21 cellular contexts compared by ENCODE assay signal in genomic region chr5:172685036-172685435, GRCh38. TPM values are rescaled to one million over a fixed set of nuclear protein-coding genes. Genes with fewer than 3 reads are reported as not detected.
DNase-seq lines count a peak whose midpoint lies in the region; TF ChIP-seq lines count a peak whose summit lies in the region.
"Had no signal": no experiment of that assay in that cellular context is flagged by ENCODE, and none has a peak within 500 bp of the region (broad histone marks: within the 10 kb centered on the region; RNA-seq: fewer than 3 reads in every experiment).

No MANE protein-coding gene starts in this region.

- H3K4me1 Mint-ChIP-seq in CD4-positive, alpha-beta memory T cell: peaks cover 3 to 25% (median 14%) of the 10 kb centered on the region in 4 donors
- peaks cover 13 to 21% of the 10 kb centered on the region in 2 donors for H3K4me1 Mint-ChIP-seq in immature natural killer cell

- POLR2A ChIA-PET in CD4-positive, alpha-beta memory T cell (lab: Charles Lee; ENCODE audit: partially characterized antibody): interaction anchor here (1.2 to 2.1 kb wide), 4 partner anchors 13 to 86 kb away, joined by 3 to 10 read pairs (median 6); partner anchors contain the start of gene DUSP1

- H3K9me3 Mint-ChIP-seq in CD4-positive, alpha-beta memory T cell: no peaks in the 10 kb centered on the region
- H3K9me3 Mint-ChIP-seq in immature natural killer cell: no peaks in the 10 kb centered on the region

- no peaks in the 10 kb centered on the region for H3K27me3 ChIP-seq in CD4-positive, alpha-beta memory T cell (ENCODE audit: insufficient read depth, low read length)
- H3K27me3 ChIP-seq in osteoblast (ENCODE audit: insufficient read depth, low read length): no peaks in the 10 kb centered on the region
- H3K27me3 ChIP-seq in prostate gland (replicated peaks; ENCODE audit: insufficient read depth): no peaks in the 10 kb centered on the region
- H3K27me3 ChIP-seq: BE2C had no signal

- peak; percentile 10 for DNase-seq in 8988T
- no peak for DNase-seq in CD4-positive, alpha-beta memory T cell
- no peak for DNase-seq in immature natural killer cell
- DNase-seq in osteoblast (ENCODE audit: insufficient read length, low spot score, missing footprints): peak; percentile 81
- no peak for DNase-seq in prostate gland (ENCODE audit: low spot score)
- DNase-seq in head of caudate nucleus: no peak
- DNase-seq in NCI-H510A treated with DMSO at 0.1 percent for 48 hours (lab: John Stamatoyannopoulos, UW): no peak
- DNase-seq in epidermal melanocyte (ENCODE audit: insufficient read length, low spot score): no peak
- DNase-seq: BE2C; CD8-positive, alpha-beta T cell; DMS53; GDM1; Karpas-422; NCI-H1105 treated with DMSO at 0.1 percent for 48 hours; NCI-H2029 treated with DMSO at 0.1 percent for 48 hours; NCI-H226; NCI-H524; NCI-H774; NK-92 treated with Interleukin-12 subunit alpha and Interleukin-12 subunit beta, amount 100 ng/mL, for 24 hours; SIG-M5 had no signal

- no peak overlapping the region for H3K27ac ChIP-seq in CD4-positive, alpha-beta memory T cell (ENCODE audit: low read depth, low read length)
- H3K27ac ChIP-seq in osteoblast (ENCODE audit: low read depth, low read length) (no peak overlapping the region), prostate gland (no peak overlapping the region)
- H3K27ac ChIP-seq: RWPE1 had no signal

- no peak overlapping the region for H3K4me2 ChIP-seq in osteoblast (ENCODE audit: insufficient read depth, low read length)

- no peak for TF ChIP-seq CTCF in osteoblast (IDR thresholded peaks at IDR 0.05; ENCODE audit: extremely low read depth, low read depth, low read length)
- no peak for TF ChIP-seq CTCF in prostate gland (IDR thresholded peaks at IDR 0.05)

- CTCF ChIA-PET in CD4-positive, alpha-beta memory T cell (lab: Charles Lee; ENCODE audit: partially characterized antibody): interaction anchor here (1.4 to 8.5 kb wide), 3 partner anchors 12 to 30 kb away, joined by 4 to 58 read pairs (median 4); no protein-coding TSS in a partner anchor

- no peaks in the 10 kb centered on the region for H3K36me3 ChIP-seq in CD4-positive, alpha-beta memory T cell (ENCODE audit: insufficient read depth, low read length)
- H3K36me3 ChIP-seq in osteoblast (ENCODE audit: insufficient read depth, low read length): no peaks in the 10 kb centered on the region
- H3K36me3 ChIP-seq in prostate gland: no peaks in the 10 kb centered on the region
- H3K36me3 ChIP-seq: BE2C had no signal

- H4K20me1 ChIP-seq in osteoblast (ENCODE audit: insufficient read depth, low read length): no peaks in the 10 kb centered on the region

- WGBS in prostate gland: 98% methylated on average over 5 of the region's 5 CpGs

- no peak for TF ChIP-seq POLR2A in prostate gland (IDR thresholded peaks at IDR 0.05)

- H3K4me1 ChIP-seq in CD4-positive, alpha-beta memory T cell (ENCODE audit: insufficient read depth, low read length): peaks cover 11% of the 10 kb centered on the region
- no peaks in the 10 kb centered on the region for H3K4me1 ChIP-seq in osteoblast (ENCODE audit: insufficient read depth, low read length)
- peaks cover 10% of the 10 kb centered on the region for H3K4me1 ChIP-seq in prostate gland (replicated peaks)

- no peak overlapping the region for H2AFZ ChIP-seq in osteoblast (ENCODE audit: low read length)

- no peak overlapping the region for H3K4me3 ChIP-seq in CD4-positive, alpha-beta memory T cell (ENCODE audit: low read length in 2 of 2)
- H3K4me3 ChIP-seq in osteoblast (ENCODE audit: insufficient read depth, low read length) (no peak overlapping the region), prostate gland (no peak overlapping the region)

- peak overlapping the region in 5 of 7 donors; percentile 4 to 92 (median 84) for H3K27ac Mint-ChIP-seq in CD4-positive, alpha-beta memory T cell
- H3K27ac Mint-ChIP-seq in immature natural killer cell: peak overlapping the region in 4 of 6 donors; percentile 35 to 81 (median 54)

- intact Hi-C loops in CD4-positive, alpha-beta memory T cell (cut with micrococcal nuclease): no loop called here
- intact Hi-C loops in prostate gland (cut with DNase I) (no loop called here), head of caudate nucleus (cut with DNase I) (no loop called here)

- H3K27me3 Mint-ChIP-seq in CD4-positive, alpha-beta memory T cell: no peaks in the 10 kb centered on the region
- peaks cover 2 to 4% (median 2%) of the 10 kb centered on the region in 3 donors for H3K27me3 Mint-ChIP-seq in immature natural killer cell (ENCODE audit: low read depth in 3 of 3)

- H3K36me3 Mint-ChIP-seq in CD4-positive, alpha-beta memory T cell: no peaks in the 10 kb centered on the region
- H3K36me3 Mint-ChIP-seq in immature natural killer cell: peaks cover 0 to 4% (median 0%) of the 10 kb centered on the region in 3 donors
- H3K36me3 Mint-ChIP-seq: CD8-positive, alpha-beta T cell had no signal

- H3K79me2 ChIP-seq in osteoblast (ENCODE audit: insufficient read depth, low read length): no peaks in the 10 kb centered on the region

- peak overlapping the region in 1 of 8 donors; percentile 32 for H3K4me3 Mint-ChIP-seq in CD4-positive, alpha-beta memory T cell
- H3K4me3 Mint-ChIP-seq in immature natural killer cell: peak overlapping the region in 4 of 5 donors; percentile 0 to 86 (median 39)

- H3K9me3 ChIP-seq in CD4-positive, alpha-beta memory T cell (ENCODE audit: control insufficient read depth in 1 of 2, low read length in 2 of 2): no peaks in the 10 kb centered on the region
- no peaks in the 10 kb centered on the region for H3K9me3 ChIP-seq in osteoblast (ENCODE audit: low read depth, low read length)
- no peaks in the 10 kb centered on the region for H3K9me3 ChIP-seq in prostate gland
- H3K9me3 ChIP-seq: BE2C had no signal

RNA-seq across cellular contexts. Expression of gene NEURL1B, which starts 44.0 kb away (rescaled TPM):
- total RNA-seq in CD4-positive, alpha-beta memory T cell: under 1 TPM; 0.08 to 0.20 TPM
- under 1 TPM in 1 of 2 donors, not detected in 1; 0.02 TPM for polyA plus RNA-seq in CD4-positive, alpha-beta memory T cell
- polyA plus RNA-seq in immature natural killer cell: under 1 TPM in 1 of 3 donors, not detected in 2; 0.09 TPM
- total RNA-seq in osteoblast: 0.29 and 0.36 TPM in 2 replicates
- total RNA-seq in prostate gland: 10 to 100 TPM; 23.9 to 39.9 TPM

Comparison
In these comparisons a context has a peak if more than half of its experiments do, and no peak if none do; other contexts are left out.
1. DNase-seq: peak in 8988T (single experiment) and osteoblast (single experiment); none in CD4-positive, alpha-beta memory T cell (0 of 5), immature natural killer cell (0 of 3), prostate gland (single experiment), head of caudate nucleus (0 of 42), NCI-H510A treated with DMSO at 0.1 percent for 48 hours (single experiment) and epidermal melanocyte (single experiment).
2. RNA of gene NEURL1B, which starts 44.0 kb away (total RNA-seq): 23.9 to 39.9 TPM in prostate gland; 0.29 to 0.36 TPM in osteoblast and 0.08 to 0.20 TPM in CD4-positive, alpha-beta memory T cell; every median in the first group is over 10 times any median in the second.